In the genomic region with DNA sequence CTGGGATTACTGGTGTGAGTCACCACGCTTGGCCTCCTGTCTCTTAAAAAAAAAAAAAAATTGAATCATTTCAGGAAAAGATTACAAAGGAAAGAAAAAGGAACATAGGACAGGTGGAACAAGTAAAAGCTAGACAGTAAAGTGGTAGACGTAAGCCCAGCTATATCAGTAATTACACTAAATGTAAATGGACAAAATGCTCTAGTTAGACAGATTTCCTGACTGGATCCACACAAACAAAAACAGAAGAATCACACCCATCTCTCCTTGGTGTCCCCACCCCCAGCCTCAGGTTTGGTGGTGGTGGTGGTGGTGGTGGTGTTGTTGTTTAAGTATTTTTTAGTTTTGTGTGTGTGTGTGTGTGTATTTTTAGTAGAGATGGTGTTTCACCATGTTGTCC, we compare ENCODE assay signal across 1 cellular context.
TF ChIP-seq lines count a peak whose summit lies in the region.

No MANE protein-coding gene starts in this region.

TF ChIP-seq in K562, 482 proteins besides CTCF, POLR2A, EP300 and RAD21:
- no peak for TF ChIP-seq RBM22 (IDR thresholded peaks at IDR 0.05; ENCODE audit: low read depth, low read length, poor library complexity, severe bottlenecking)
- TF ChIP-seq ZNF354B (CRISPR knock-in tag; IDR thresholded peaks at IDR 0.05), result 0 out of 2 replicates have a peak, but pooled peaks have one; percentile 63
- TF ChIP-seq MCM2 (IDR thresholded peaks at IDR 0.05; ENCODE audit: low read depth), result no peak
- TF ChIP-seq ZNF507 (tag; conservative IDR thresholded peaks at IDR 0.05), result peak; percentile 97
